Comparison of ENCODE assay signal across 8 cellular contexts in genomic region chr3:112333386-112334334, GRCh38. TPM values are rescaled to one million over a fixed set of nuclear protein-coding genes. Genes with fewer than 3 reads are reported as not detected.
DNase-seq lines count a peak whose midpoint lies in the region; ATAC-seq and TF ChIP-seq lines count a peak whose summit lies in the region.

No MANE protein-coding gene starts in this region.

- no peak for TF ChIP-seq CTCF in fibroblast of pulmonary artery (IDR thresholded peaks at IDR 0.05; ENCODE audit: low read length, missing control alignments)

- peaks cover 53% of the 10 kb centered on the region for H3K36me3 Mint-ChIP-seq in activated T-cell treated with anti-CD3 and anti-CD28 coated beads, Interleukin-2, amount 50 U/mL, for 24 hours (ENCODE audit: low read depth)
- no peaks in the 10 kb centered on the region for H3K36me3 Mint-ChIP-seq in activated CD4-positive, alpha-beta memory T cell treated with anti-CD3 and anti-CD28 coated beads, Interleukin-2, amount 10 ng/mL, durations not matched to agents 7 days and 5 days (ENCODE audit: low read depth)
- H3K36me3 Mint-ChIP-seq in naive B cell = peaks cover 7 to 23% of the 10 kb centered on the region in 2 donors

- ATAC-seq in HG03432 (IDR thresholded peaks at IDR 0.05; ENCODE audit: unreplicated experiment) (peak; percentile 57), naive B cell (ENCODE audit: low read depth in 2 of 2) (peak; percentile 56 to 59)

- peak overlapping the region; percentile 63 for H3K4me3 ChIP-seq in fibroblast of pulmonary artery (replicated peaks; ENCODE audit: low read depth, low read length)

- no peaks in the 10 kb centered on the region for H3K9me3 Mint-ChIP-seq in activated T-cell treated with anti-CD3 and anti-CD28 coated beads, Interleukin-2, amount 50 U/mL, for 24 hours
- no peaks in the 10 kb centered on the region for H3K9me3 Mint-ChIP-seq in activated CD4-positive, alpha-beta memory T cell treated with anti-CD3 and anti-CD28 coated beads, Interleukin-2, amount 10 ng/mL, durations not matched to agents 7 days and 5 days
- no peaks in the 10 kb centered on the region for H3K9me3 Mint-ChIP-seq in naive B cell

- POLR2A ChIA-PET in activated CD4-positive, alpha-beta memory T cell treated with anti-CD3 and anti-CD28 coated beads, Interleukin-2, amount 10 ng/mL, durations not matched to agents 7 days and 5 days (lab: Charles Lee) = interaction anchor here (0.7 to 3.2 kb wide), 18 partner anchors 11 to 355 kb away, joined by 3 to 35 read pairs (median 4); partner anchors contain the start of genes ABHD10, BTLA and GCSAM

- peak overlapping the region; percentile 86 for H3K27ac Mint-ChIP-seq in activated T-cell treated with anti-CD3 and anti-CD28 coated beads, Interleukin-2, amount 50 U/mL, for 24 hours
- H3K27ac Mint-ChIP-seq in activated CD4-positive, alpha-beta memory T cell treated with anti-CD3 and anti-CD28 coated beads, Interleukin-2, amount 10 ng/mL, durations not matched to agents 7 days and 5 days = peak overlapping the region; percentile 67
- peak overlapping the region; percentile 93 to 96 (median 94) for H3K27ac Mint-ChIP-seq in naive B cell

- no peak for DNase-seq in activated T-cell treated with anti-CD3 and anti-CD28 coated beads, Interleukin-2, amount 50 U/mL, for 24 hours
- DNase-seq in activated T-cell treated with anti-CD3 and anti-CD28 coated beads, Interleukin-2, amount 50 U/mL, for 1 hour = no peak
- peak; percentile 24 for DNase-seq in activated CD4-positive, alpha-beta memory T cell treated with anti-CD3 and anti-CD28 coated beads, Interleukin-2, amount 10 ng/mL, durations not matched to agents 7 days and 5 days
- DNase-seq in fibroblast of pulmonary artery (ENCODE audit: low read depth) (peak; percentile 80), naive B cell (peak; percentile 14), NCI-H187 treated with DMSO at 0.1 percent for 48 hours (lab: John Stamatoyannopoulos, UW) (no peak), ureter (ENCODE audit: low spot score) (no peak)

- H3K4me1 Mint-ChIP-seq in activated T-cell treated with anti-CD3 and anti-CD28 coated beads, Interleukin-2, amount 50 U/mL, for 24 hours (ENCODE audit: low read depth) = peaks cover 56% of the 10 kb centered on the region
- peaks cover 48% of the 10 kb centered on the region for H3K4me1 Mint-ChIP-seq in activated CD4-positive, alpha-beta memory T cell treated with anti-CD3 and anti-CD28 coated beads, Interleukin-2, amount 10 ng/mL, durations not matched to agents 7 days and 5 days
- peaks cover 44 to 59% (median 57%) of the 10 kb centered on the region in 3 donors for H3K4me1 Mint-ChIP-seq in naive B cell

- CTCF ChIA-PET in activated CD4-positive, alpha-beta memory T cell treated with anti-CD3 and anti-CD28 coated beads, Interleukin-2, amount 10 ng/mL, durations not matched to agents 7 days and 5 days (lab: Charles Lee) = interaction anchor here (0.8 to 3.9 kb wide), 23 partner anchors 12 to 222 kb away, joined by 3 to 34 read pairs (median 4); partner anchors contain the start of genes BTLA and SLC9C1

- H3K27me3 Mint-ChIP-seq in activated T-cell treated with anti-CD3 and anti-CD28 coated beads, Interleukin-2, amount 50 U/mL, for 24 hours = no peaks in the 10 kb centered on the region
- no peaks in the 10 kb centered on the region for H3K27me3 Mint-ChIP-seq in activated CD4-positive, alpha-beta memory T cell treated with anti-CD3 and anti-CD28 coated beads, Interleukin-2, amount 10 ng/mL, durations not matched to agents 7 days and 5 days
- H3K27me3 Mint-ChIP-seq in naive B cell = no peaks in the 10 kb centered on the region

- peak overlapping the region; percentile 92 for H3K4me3 Mint-ChIP-seq in activated T-cell treated with anti-CD3 and anti-CD28 coated beads, Interleukin-2, amount 50 U/mL, for 24 hours
- peak overlapping the region; percentile 84 for H3K4me3 Mint-ChIP-seq in activated CD4-positive, alpha-beta memory T cell treated with anti-CD3 and anti-CD28 coated beads, Interleukin-2, amount 10 ng/mL, durations not matched to agents 7 days and 5 days
- peak overlapping the region; percentile 95 to 99 (median 98) for H3K4me3 Mint-ChIP-seq in naive B cell

RNA-seq across cellular contexts. Expression of gene CD200, which starts 0.7 kb away (rescaled TPM):
- total RNA-seq in activated CD4-positive, alpha-beta memory T cell treated with anti-CD3 and anti-CD28 coated beads, Interleukin-2, amount 10 ng/mL, durations not matched to agents 7 days and 5 days = 1 to 10 TPM; 9.1 to 9.2 TPM
- polyA plus RNA-seq in naive B cell (ENCODE audit: low read depth in 6 of 6) = 100 to 1,000 TPM; 102 to 329 (median 161) TPM
- 14.3 TPM for total RNA-seq in ureter

RNA-seq across cellular contexts. Expression of gene SLC9C1, which starts 39.6 kb away (rescaled TPM):
- not detected for total RNA-seq in activated CD4-positive, alpha-beta memory T cell treated with anti-CD3 and anti-CD28 coated beads, Interleukin-2, amount 10 ng/mL, durations not matched to agents 7 days and 5 days
- under 1 TPM in 2 of 6 donors, not detected in 4; 0.34 to 0.98 TPM for polyA plus RNA-seq in naive B cell (ENCODE audit: low read depth in 6 of 6)
- 0.13 TPM for total RNA-seq in ureter

Comparison
In these comparisons a context has a peak if more than half of its experiments do, and no peak if none do; other contexts are left out.
1. DNase-seq: peak in activated CD4-positive, alpha-beta memory T cell treated with anti-CD3 and anti-CD28 coated beads, Interleukin-2, amount 10 ng/mL, durations not matched to agents 7 days and 5 days (single experiment), fibroblast of pulmonary artery (single experiment) and naive B cell (single experiment); none in activated T-cell treated with anti-CD3 and anti-CD28 coated beads, Interleukin-2, amount 50 U/mL, for 24 hours (single experiment), activated T-cell treated with anti-CD3 and anti-CD28 coated beads, Interleukin-2, amount 50 U/mL, for 1 hour (single experiment), NCI-H187 treated with DMSO at 0.1 percent for 48 hours (single experiment) and ureter (single experiment).
2. Peak in every context shown above with its lines, with median percentiles within 50 percentile points of each other: H3K27ac Mint-ChIP-seq and H3K4me3 Mint-ChIP-seq.